8 cellular contexts compared by ENCODE assay signal in the genomic region with DNA sequence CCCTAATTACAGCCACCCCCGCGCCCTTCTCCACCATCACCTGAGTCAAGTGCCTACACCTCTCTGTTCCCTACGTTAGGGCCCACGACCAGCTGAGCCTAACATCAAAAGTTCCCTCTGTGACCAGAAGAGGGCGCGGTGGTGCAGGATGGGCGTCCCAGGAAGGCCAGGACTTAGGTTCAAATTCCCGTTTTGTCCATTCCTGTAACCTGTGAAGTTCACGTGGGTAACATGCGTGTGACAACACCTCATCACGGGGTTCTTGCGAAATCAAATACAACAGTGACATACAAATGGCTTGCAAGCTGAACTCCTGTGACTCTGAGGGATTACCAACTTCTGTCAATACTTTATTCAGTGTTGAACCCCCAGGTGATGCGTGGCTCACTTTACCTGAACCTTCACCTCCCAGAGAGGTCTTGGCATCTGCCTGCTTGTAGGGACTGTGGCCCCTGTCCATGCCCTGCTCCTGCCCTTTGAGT.
DNase-seq lines count a peak whose midpoint lies in the region; ATAC-seq and TF ChIP-seq lines count a peak whose summit lies in the region.

No MANE protein-coding gene starts in this region.

- POLR2A ChIA-PET in activated naive CD8-positive, alpha-beta T cell treated with anti-CD3 and anti-CD28 coated beads, Interleukin-2, amount 10 ng/mL, durations not matched to agents 7 days and 5 days (lab: Charles Lee) = interaction anchor here (0.6 to 9.9 kb wide), 18 partner anchors 8 to 277 kb away, joined by 3 to 273 read pairs (median 6); partner anchors contain the start of gene ARL4C

- TF ChIP-seq CTCF in Calu3 (IDR thresholded peaks at IDR 0.05; ENCODE audit: unreplicated experiment) = peak; percentile 79

- in situ Hi-C loops in KBM-7 (cut with MboI; ENCODE audit: low pct_unique_long_range_greater_than_20kb, low sequenced_read_pairs) = no loop called here
- in situ Hi-C loops in SK-MEL-5 (cut with HindIII; ENCODE audit: low pct_unique_long_range_greater_than_20kb, low sequenced_read_pairs) = no loop called here

- H3K36me3 Mint-ChIP-seq in Calu3 (ENCODE audit: insufficient read depth, unreplicated experiment) = no peaks in the 10 kb centered on the region
- peaks cover 11% of the 10 kb centered on the region for H3K36me3 Mint-ChIP-seq in activated naive CD8-positive, alpha-beta T cell treated with anti-CD3 and anti-CD28 coated beads, Interleukin-2, amount 10 ng/mL, durations not matched to agents 7 days and 5 days

- H3K4me3 ChIP-seq in right cardiac atrium (ENCODE audit: low read length) = no peak overlapping the region

- H3K9me3 Mint-ChIP-seq in Calu3 (ENCODE audit: low read depth, unreplicated experiment) = no peaks in the 10 kb centered on the region
- no peaks in the 10 kb centered on the region for H3K9me3 Mint-ChIP-seq in activated naive CD8-positive, alpha-beta T cell treated with anti-CD3 and anti-CD28 coated beads, Interleukin-2, amount 10 ng/mL, durations not matched to agents 7 days and 5 days

- DNase-seq in Calu3 (peak; percentile 70), KBM-7 (peak; percentile 47), SK-MEL-5 (ENCODE audit: low read depth, low spot score) (peak; percentile 82), right cardiac atrium (peak; percentile 53 to 77 (median 70))
- DNase-seq in activated naive CD8-positive, alpha-beta T cell treated with anti-CD3 and anti-CD28 coated beads, Interleukin-2, amount 10 ng/mL, durations not matched to agents 7 days and 5 days = peak; percentile 75
- DNase-seq in stimulated activated CD4-positive, alpha-beta T cell treated with anti-CD3 and anti-CD28 coated beads, Interleukin-12 subunit alpha, Interleukin-12 subunit beta, amount 100 ng/mL, for 4 hours = peak; percentile 59

- H3K27ac ChIP-seq in right cardiac atrium (ENCODE audit: low read length) = no peak overlapping the region

- 37% methylated on average over 13 of the region's 13 CpGs for WGBS in right cardiac atrium

- H3K27ac Mint-ChIP-seq in Calu3 (ENCODE audit: unreplicated experiment) = no peak overlapping the region
- H3K27ac Mint-ChIP-seq in activated naive CD8-positive, alpha-beta T cell treated with anti-CD3 and anti-CD28 coated beads, Interleukin-2, amount 10 ng/mL, durations not matched to agents 7 days and 5 days = peak overlapping the region; percentile 97

- peaks cover 10% of the 10 kb centered on the region for H3K4me1 ChIP-seq in right cardiac atrium (ENCODE audit: control insufficient read depth, insufficient read depth, low read length)

- H3K9me3 ChIP-seq in right cardiac atrium (ENCODE audit: control insufficient read depth, low read length) = no peaks in the 10 kb centered on the region

- no peaks in the 10 kb centered on the region for H3K27me3 ChIP-seq in right cardiac atrium (ENCODE audit: control insufficient read depth, insufficient read depth)

- CTCF ChIA-PET in Calu3 (lab: Charles Lee) = no interaction called here

- BruUV-seq in Calu3 (replicated peaks; lab: Mats Ljungman, UMichigan) = no TSS peak

- H3K4me3 Mint-ChIP-seq in Calu3 (ENCODE audit: low read depth, unreplicated experiment) = no peak overlapping the region
- H3K4me3 Mint-ChIP-seq in activated naive CD8-positive, alpha-beta T cell treated with anti-CD3 and anti-CD28 coated beads, Interleukin-2, amount 10 ng/mL, durations not matched to agents 7 days and 5 days = peak overlapping the region; percentile 74

- H3K4me1 Mint-ChIP-seq in Calu3 (ENCODE audit: low read depth, unreplicated experiment) = peaks cover 24% of the 10 kb centered on the region
- H3K4me1 Mint-ChIP-seq in activated naive CD8-positive, alpha-beta T cell treated with anti-CD3 and anti-CD28 coated beads, Interleukin-2, amount 10 ng/mL, durations not matched to agents 7 days and 5 days = peaks cover 70% of the 10 kb centered on the region

- no peaks in the 10 kb centered on the region for H3K27me3 Mint-ChIP-seq in Calu3 (ENCODE audit: unreplicated experiment)
- H3K27me3 Mint-ChIP-seq in activated naive CD8-positive, alpha-beta T cell treated with anti-CD3 and anti-CD28 coated beads, Interleukin-2, amount 10 ng/mL, durations not matched to agents 7 days and 5 days = no peaks in the 10 kb centered on the region

- intact Hi-C loops in Calu3 (cut with micrococcal nuclease; ENCODE audit: unreplicated experiment) = no loop called here
- intact Hi-C loops in right cardiac atrium (cut with DNase I) = loop anchor here (5.0 to 10.0 kb wide), 2 partner anchors 206 to 208 kb away; partner anchors contain the start of gene ARL4C (in 4 of the 4)

- no peak for ATAC-seq in activated naive CD8-positive, alpha-beta T cell treated with anti-CD3 and anti-CD28 coated beads, Interleukin-2, amount 10 ng/mL, durations not matched to agents 7 days and 5 days (ENCODE audit: low read depth)
- ATAC-seq in right cardiac atrium (peak; percentile 30 to 40), HG03025 (IDR thresholded peaks at IDR 0.05; ENCODE audit: low FRiP score, unreplicated experiment) (no peak), HG03039 (IDR thresholded peaks at IDR 0.05; ENCODE audit: unreplicated experiment) (no peak)

Comparison
In these comparisons a context has a peak if more than half of its experiments do, and no peak if none do; other contexts are left out.
1. ATAC-seq: peak in right cardiac atrium (2 of 2); none in activated naive CD8-positive, alpha-beta T cell treated with anti-CD3 and anti-CD28 coated beads, Interleukin-2, amount 10 ng/mL, durations not matched to agents 7 days and 5 days (single experiment), HG03025 (single experiment) and HG03039 (single experiment).
2. Peak in every context shown above with its lines, with median percentiles within 50 percentile points of each other: DNase-seq.